ENCODE assay signal across 18 cellular contexts in genomic region chr6:25456656-25457055, GRCh38.
DNase-seq lines count a peak whose midpoint lies in the region; FAIRE-seq and TF ChIP-seq lines count a peak whose summit lies in the region.
"Had no signal": no experiment of that assay in that cellular context is flagged by ENCODE, and none has a peak within 500 bp of the region (broad histone marks: within the 10 kb centered on the region; RNA-seq: fewer than 3 reads in every experiment).

No MANE protein-coding gene starts in this region.

- DNase-seq in NCI-H524 (lab: John Stamatoyannopoulos, UW) (peak; percentile 7 to 61), NCI-H524 treated with DMSO at 0.1 percent for 48 hours (lab: John Stamatoyannopoulos, UW) (no peak), GM19239 (ENCODE audit: insufficient read length, low spot score) (no peak), NCI-H2081 (lab: John Stamatoyannopoulos, UW) (no peak), activated gamma-delta T cell treated with Interleukin-2 at 50 U/mL for 16 hours (no peak), NCI-H748 (lab: John Stamatoyannopoulos, UW; ENCODE audit: unreplicated experiment) (no peak)
- DNase-seq: CD4-positive, alpha-beta T cell; EL; GF-D8; IMR-90; NCI-H1694; NCI-H2081 treated with DMSO at 0.1 percent for 48 hours; NCI-H226; NCI-H526; SIG-M5; T-helper 2 cell had no signal

- H3K27me3 Mint-ChIP-seq in brain, result peaks cover 3% of the 10 kb centered on the region
- H3K27me3 Mint-ChIP-seq: CD4-positive, alpha-beta T cell had no signal

- H3K27ac Mint-ChIP-seq in brain, result peak overlapping the region in 4 of 5 experiments; percentile 9 to 79 (median 30)
- H3K27ac Mint-ChIP-seq: CD4-positive, alpha-beta T cell had no signal

- FAIRE-seq in GM19239 (lab: Jason Lieb, UNC), result peak; percentile 54
- FAIRE-seq: A204.1 had no signal

- no peak for TF ChIP-seq CTCF in brain (conservative IDR thresholded peaks at IDR 0.05)

- H3K4me3 Mint-ChIP-seq in brain, result peak overlapping the region in 1 of 5 experiments; percentile 3
- H3K4me3 Mint-ChIP-seq: CD4-positive, alpha-beta T cell had no signal

- H3K36me3 Mint-ChIP-seq in brain, result no peaks in the 10 kb centered on the region

- no peaks in the 10 kb centered on the region for H3K9me3 Mint-ChIP-seq in brain
- H3K9me3 Mint-ChIP-seq: CD4-positive, alpha-beta T cell had no signal

- H3K4me1 Mint-ChIP-seq in brain, result peaks cover 30% of the 10 kb centered on the region

Comparison
In these comparisons a context has a peak if more than half of its experiments do, and no peak if none do; other contexts are left out.
1. DNase-seq: peak in NCI-H524 (2 of 2); none in NCI-H524 treated with DMSO at 0.1 percent for 48 hours (single experiment), GM19239 (single experiment), NCI-H2081 (0 of 2), activated gamma-delta T cell treated with Interleukin-2 at 50 U/mL for 16 hours (single experiment) and NCI-H748 (single experiment).